In genomic region chr10:107919626-107920235, GRCh38 we compare ENCODE assay signal across 17 cellular contexts.
A peak's percentile ranks its signal among the peaks of the same experiment; 100 is the strongest.
DNase-seq lines count a peak whose midpoint lies in the region; TF ChIP-seq lines count a peak whose summit lies in the region.
"Had no signal": no experiment of that assay in that cellular context is flagged by ENCODE, and none has a peak within 500 bp of the region (broad histone marks: within the 10 kb centered on the region; RNA-seq: fewer than 3 reads in every experiment).

No MANE protein-coding gene starts in this region.

- no peaks in the 10 kb centered on the region for H3K27me3 ChIP-seq in SJCRH30

- TF ChIP-seq CTCF in HEK293 (tag by site-specific recombination; IDR thresholded peaks at IDR 0.05) (no peak), GM10266 (IDR thresholded peaks at IDR 0.05; ENCODE audit: control insufficient read depth, insufficient read depth, low read depth, missing control alignments) (no peak)

- H3K27ac ChIP-seq in HEK293 (ENCODE audit: extremely low read depth, low read depth, low read length) (no peak overlapping the region), SJCRH30 (no peak overlapping the region)
- H3K27ac ChIP-seq: C4-2B had no signal

- peak; percentile 82 for DNase-seq in NCI-H82 (lab: John Stamatoyannopoulos, UW)
- DNase-seq in SJCRH30: peak; percentile 25 to 46
- peak; percentile 68 for DNase-seq in islet precursor cell
- no peak for DNase-seq in GM10266 (ENCODE audit: extremely low spot score)
- DNase-seq in head of caudate nucleus: no peak
- DNase-seq in activated T-cell treated with anti-CD3 and anti-CD28 coated beads, Interleukin-2, amount 50 U/mL, for 1 hour: no peak
- no peak for DNase-seq in stimulated activated CD4-positive, alpha-beta T cell treated with anti-CD3 and anti-CD28 coated beads, Interleukin-1b, Interleukin-23, amount 100 ng/mL, for 48 hours
- DNase-seq: ACHN; Caco-2; CD4-positive, alpha-beta T cell; DMS79 treated with DMSO at 0.1 percent for 48 hours; GF-D8; H9; KBM-7 had no signal

- H3K4me1 ChIP-seq in HEK293 (ENCODE audit: control insufficient read depth, insufficient read depth, low read length): no peaks in the 10 kb centered on the region
- no peaks in the 10 kb centered on the region for H3K4me1 ChIP-seq in SJCRH30
- H3K4me1 ChIP-seq: Caco-2 had no signal

- CTCF ChIA-PET in HEK293 (lab: Yijun Ruan, JAX): no interaction called here

- intact Hi-C loops in head of caudate nucleus (cut with DNase I): no loop called here

- H3K4me3 ChIP-seq in HEK293 (ENCODE audit: low read depth, low read length) (no peak overlapping the region), SJCRH30 (no peak overlapping the region)
- H3K4me3 ChIP-seq: GM12878 had no signal

- no peaks in the 10 kb centered on the region for H3K36me3 ChIP-seq in HEK293 (ENCODE audit: control insufficient read depth in 2 of 2, insufficient read depth in 1 of 2, low read length in 2 of 2)
- no peaks in the 10 kb centered on the region for H3K36me3 ChIP-seq in SJCRH30

- H3K9me3 ChIP-seq in HEK293 (ENCODE audit: control insufficient read depth, insufficient read depth, low read depth, low read length) (no peaks in the 10 kb centered on the region), SJCRH30 (replicated peaks) (0 out of 2 replicates have a peak, but pooled peaks cover 3% of the 10 kb centered on the region)
- H3K9me3 ChIP-seq: Caco-2 had no signal

- POLR2A ChIA-PET in HEK293 (lab: Yijun Ruan, JAX): no interaction called here

TF ChIP-seq in HEK293, 187 proteins besides CTCF, POLR2A, EP300 and RAD21:
- TF ChIP-seq SETDB1 (IDR thresholded peaks at IDR 0.05; ENCODE audit: insufficient read length, low read length): peak; percentile 4
- no peak for TF ChIP-seq ZNF629 (tag by site-specific recombination; IDR thresholded peaks at IDR 0.05)

Comparison
In these comparisons a context has a peak if more than half of its experiments do, and no peak if none do; other contexts are left out.
1. DNase-seq: peak in NCI-H82 (single experiment), SJCRH30 (2 of 2) and islet precursor cell (single experiment); none in GM10266 (single experiment), head of caudate nucleus (0 of 42), activated T-cell treated with anti-CD3 and anti-CD28 coated beads, Interleukin-2, amount 50 U/mL, for 1 hour (single experiment) and stimulated activated CD4-positive, alpha-beta T cell treated with anti-CD3 and anti-CD28 coated beads, Interleukin-1b, Interleukin-23, amount 100 ng/mL, for 48 hours (single experiment).